Comparison of ENCODE assay signal across 16 cellular contexts in genomic region chr7:157399086-157399687, GRCh38.
DNase-seq lines count a peak whose midpoint lies in the region; ATAC-seq, FAIRE-seq and TF ChIP-seq lines count a peak whose summit lies in the region.
"Had no signal": no experiment of that assay in that cellular context is flagged by ENCODE, and none has a peak within 500 bp of the region (broad histone marks: within the 10 kb centered on the region; RNA-seq: fewer than 3 reads in every experiment).

No MANE protein-coding gene starts in this region.

- ATAC-seq in WTC11, result no peak
- ATAC-seq: left colon had no signal

- H3K27me3 Mint-ChIP-seq in WTC11 (ENCODE audit: low read depth), result no peaks in the 10 kb centered on the region

- intact Hi-C loops in kidney (cut with DNase I), result no loop called here

- TF ChIP-seq CTCF in WTC11 (IDR thresholded peaks at IDR 0.05) (no peak), kidney (IDR thresholded peaks at IDR 0.05; ENCODE audit: borderline replicate concordance, extremely low read depth, insufficient read depth) (no peak), smooth muscle cell (IDR thresholded peaks at IDR 0.05; ENCODE audit: borderline replicate concordance, insufficient read depth, poor library complexity, severe bottlenecking) (no peak), D721Med (IDR thresholded peaks at IDR 0.05; ENCODE audit: insufficient read depth, missing control alignments) (no peak)

- H4K20me1 ChIP-seq in smooth muscle cell (ENCODE audit: low read depth), result peaks cover 57% of the 10 kb centered on the region

- H3K4me2 ChIP-seq in smooth muscle cell, result peak overlapping the region; percentile 72

- H3K4me3 ChIP-seq in kidney (ENCODE audit: low read length in 2 of 2) (no peak overlapping the region), smooth muscle cell (no peak overlapping the region)
- H3K4me3 ChIP-seq: BLaER1, Peyer's patch had no signal

- H3K9ac ChIP-seq in kidney (ENCODE audit: low read length in 2 of 2), result no peak overlapping the region
- H3K9ac ChIP-seq in smooth muscle cell (ENCODE audit: low read depth), result peak overlapping the region; percentile 38
- H3K9ac ChIP-seq: BLaER1 had no signal

- FAIRE-seq in kidney (lab: Jason Lieb, UNC), result no peak
- FAIRE-seq in D721Med (lab: Jason Lieb, UNC), result no peak

- CTCF ChIA-PET in WTC11 (lab: Charles Lee), result no interaction called here

- H2AFZ ChIP-seq in smooth muscle cell (ENCODE audit: low read depth), result no peak overlapping the region

- POLR2A ChIA-PET in WTC11 (lab: Charles Lee), result no interaction called here

- H3K9me3 ChIP-seq in kidney (ENCODE audit: control insufficient read depth in 1 of 2, low read length in 2 of 2) (no peaks in the 10 kb centered on the region), smooth muscle cell (replicated peaks; ENCODE audit: low read depth) (no peaks in the 10 kb centered on the region)
- H3K9me3 ChIP-seq: Peyer's patch had no signal

- peaks cover 9% of the 10 kb centered on the region for H3K79me2 ChIP-seq in smooth muscle cell (ENCODE audit: low read depth)

- peaks cover 29% of the 10 kb centered on the region for H3K4me1 Mint-ChIP-seq in WTC11

- H3K27ac ChIP-seq in kidney (ENCODE audit: low read depth in 2 of 2, low read length in 2 of 2) (no peak overlapping the region), smooth muscle cell (ENCODE audit: low read depth) (peak overlapping the region; percentile 75), substantia nigra (ENCODE audit: low read depth, low read length, poor library complexity, severe bottlenecking) (no peak overlapping the region)
- H3K27ac ChIP-seq: BLaER1, Peyer's patch had no signal

- no peaks in the 10 kb centered on the region for H3K27me3 ChIP-seq in smooth muscle cell (ENCODE audit: low read depth)
- H3K27me3 ChIP-seq: BLaER1, Peyer's patch had no signal

- H3K4me3 Mint-ChIP-seq in WTC11, result no peak overlapping the region
- H3K4me3 Mint-ChIP-seq: T-helper 1 cell treated with Interleukin-12 subunit alpha and Interleukin-12 subunit beta and Interleukin-4 antibody, amounts not matched to agents 30 μg/mL and 1 μg/mL, for 36 hours had no signal

- 94% methylated on average over 19 of the region's 19 CpGs for WGBS in smooth muscle cell (ENCODE audit: low lambda C conversion rate)

- peak overlapping the region; percentile 63 for H3K27ac Mint-ChIP-seq in WTC11
- H3K27ac Mint-ChIP-seq: T-helper 1 cell treated with Interleukin-12 subunit alpha and Interleukin-12 subunit beta and Interleukin-4 antibody, amounts not matched to agents 30 μg/mL and 1 μg/mL, for 36 hours had no signal

- peaks cover 4 to 8% of the 10 kb centered on the region in 2 donors for H3K4me1 ChIP-seq in kidney (ENCODE audit: control insufficient read depth in 1 of 2, insufficient read depth in 1 of 2, low read depth in 1 of 2, low read length in 2 of 2)
- peaks cover 4% of the 10 kb centered on the region for H3K4me1 ChIP-seq in smooth muscle cell (ENCODE audit: low read depth)

- peaks cover 2% of the 10 kb centered on the region in 2 donors for H3K36me3 ChIP-seq in kidney (ENCODE audit: control insufficient read depth in 1 of 2, insufficient read depth in 2 of 2, low read length in 2 of 2)
- H3K36me3 ChIP-seq in smooth muscle cell (ENCODE audit: low read depth), result peaks cover 4% of the 10 kb centered on the region

- no peaks in the 10 kb centered on the region for H3F3A ChIP-seq in smooth muscle cell (ENCODE audit: low read depth)

- H3K9me3 Mint-ChIP-seq in WTC11, result no peaks in the 10 kb centered on the region
- H3K9me3 Mint-ChIP-seq: T-helper 1 cell treated with Interleukin-12 subunit alpha and Interleukin-12 subunit beta and Interleukin-4 antibody, amounts not matched to agents 30 μg/mL and 1 μg/mL, for 36 hours had no signal

- DNase-seq in EH (ENCODE audit: low read depth) (peak; percentile 7), WTC11 (ENCODE audit: low spot score) (no peak), kidney (peak; percentile 63), smooth muscle cell (lab: John Stamatoyannopoulos, UW; ENCODE audit: unreplicated experiment) (no peak), D721Med (ENCODE audit: insufficient read length, low spot score) (no peak), substantia nigra (lab: John Stamatoyannopoulos, UW) (no peak), NCI-H1694 treated with DMSO at 0.1 percent for 48 hours (lab: John Stamatoyannopoulos, UW) (no peak)
- DNase-seq: activated CD4-positive, alpha-beta T cell treated with anti-CD3 and anti-CD28 coated beads, Interleukin-2, amount 50 U/mL, for 1 hour; DND-41; left colon; NCI-H1092 treated with DMSO at 0.1 percent for 48 hours; NCI-H510A; Peyer's patch; stimulated activated CD4-positive, alpha-beta T cell treated with anti-CD3 and anti-CD28 coated beads, Interleukin-15, amount 100 ng/mL, for 24 hours had no signal

- peaks cover 58% of the 10 kb centered on the region for H3K36me3 Mint-ChIP-seq in WTC11

TF ChIP-seq in WTC11, 78 proteins besides CTCF, POLR2A, EP300 and RAD21:
- no peak for TF ChIP-seq NR2C2 (CRISPR knock-in tag; IDR thresholded peaks at IDR 0.05)
- no peak for TF ChIP-seq PRRX2 (CRISPR knock-in tag; IDR thresholded peaks at IDR 0.05)
- no peak for TF ChIP-seq ELF4 (CRISPR knock-in tag; IDR thresholded peaks at IDR 0.05; ENCODE audit: low read depth)
- no peak for TF ChIP-seq EMX1 (CRISPR knock-in tag; IDR thresholded peaks at IDR 0.05)
- no peak for TF ChIP-seq ZNF532 (CRISPR knock-in tag; IDR thresholded peaks at IDR 0.05; ENCODE audit: borderline replicate concordance)
- TF ChIP-seq ZNF425 (CRISPR knock-in tag; conservative IDR thresholded peaks at IDR 0.05), result no peak
- no peak for TF ChIP-seq TCF7 (CRISPR knock-in tag; IDR thresholded peaks at IDR 0.05; ENCODE audit: low read depth)
- TF ChIP-seq ZNF671 (CRISPR knock-in tag; IDR thresholded peaks at IDR 0.05), result no peak
- TF ChIP-seq IRF2 (CRISPR knock-in tag; IDR thresholded peaks at IDR 0.05; ENCODE audit: borderline replicate concordance, low read depth), result no peak
- TF ChIP-seq FOXK1 (CRISPR knock-in tag; IDR thresholded peaks at IDR 0.05), result no peak
- no peak for TF ChIP-seq SP1 (CRISPR knock-in tag; conservative IDR thresholded peaks at IDR 0.05)

Comparison
In these comparisons a context has a peak if more than half of its experiments do, and no peak if none do; other contexts are left out.
1. DNase-seq: peak in EH (single experiment) and kidney (single experiment); none in WTC11 (single experiment), smooth muscle cell (single experiment), D721Med (single experiment), substantia nigra (0 of 49) and NCI-H1694 treated with DMSO at 0.1 percent for 48 hours (single experiment).